39 cellular contexts compared by ENCODE assay signal in the genomic region with DNA sequence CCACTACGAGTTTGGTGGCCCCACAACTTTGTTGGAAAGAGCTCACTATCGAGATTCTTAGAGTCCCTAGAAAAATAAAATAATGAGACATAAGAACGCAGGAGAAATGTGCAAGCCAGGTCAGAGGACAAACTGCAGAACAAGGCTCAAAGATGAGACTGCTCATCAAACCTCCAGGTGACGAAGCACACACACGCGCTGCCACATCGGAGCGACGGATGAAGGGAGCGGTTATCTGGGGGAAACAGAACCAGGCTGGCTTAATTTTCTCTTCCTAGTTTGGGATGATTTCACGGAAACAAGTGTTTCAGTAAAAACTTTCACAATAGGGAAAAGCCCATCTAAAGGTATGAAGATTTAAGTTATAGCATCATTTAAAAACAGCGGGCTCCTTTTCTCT.
"Had no signal": no experiment of that assay in that cellular context is flagged by ENCODE, and none has a peak within 500 bp of the region (broad histone marks: within the 10 kb centered on the region; RNA-seq: fewer than 3 reads in every experiment).

No MANE protein-coding gene starts in this region.

- H3K27me3 ChIP-seq: adrenal gland, ascending aorta, body of pancreas, brain microvascular endothelial cell, breast epithelium, cardiac muscle cell had no signal

- H3K36me3 ChIP-seq: ascending aorta, brain microvascular endothelial cell, breast epithelium, cardiac muscle cell had no signal

- H3K4me1 ChIP-seq: adrenal gland, ascending aorta, body of pancreas, breast epithelium had no signal

- H3K27ac Mint-ChIP-seq: activated naive CD4-positive, alpha-beta T cell treated with anti-CD3 and anti-CD28 coated beads for 36 hours; activated naive CD4-positive, alpha-beta T cell treated with anti-CD3 and anti-CD28 coated beads, Interleukin-2, amount 10 ng/mL, durations not matched to agents 7 days and 5 days; activated naive CD4-positive, alpha-beta T cell treated with anti-CD3 and anti-CD28 coated beads, Interleukin-2, amount 50 U/mL, for 24 hours; activated naive CD4-positive, alpha-beta T cell treated with anti-CD3 and anti-CD28 coated beads, Interleukin-2, amount 50 U/mL, for 72 hours; activated naive CD8-positive, alpha-beta T cell; activated naive CD8-positive, alpha-beta T cell treated with anti-CD3 and anti-CD28 coated beads for 36 hours; activated naive CD8-positive, alpha-beta T cell treated with anti-CD3 and anti-CD28 coated beads, Interleukin-2, amount 10 ng/mL, durations not matched to agents 7 days and 5 days; activated naive CD8-positive, alpha-beta T cell treated with anti-CD3 and anti-CD28 coated beads, Interleukin-2, amount 50 U/mL, for 24 hours; activated T-cell treated with anti-CD3 and anti-CD28 coated beads, Interleukin-2, amount 50 U/mL, for 72 hours; activated T-helper 1 cell treated with anti-CD3 and anti-CD28 coated beads, Interleukin-12 subunit alpha, Interleukin-12 subunit beta, Interleukin-2, Interleukin-4 antibody, amounts not matched to agents 30 ng/mL and 10 ng/mL and 1 ng/mL, durations not matched to agents 14 hours and 24 hours and 36 hours; activated T-helper 17 cell treated with anti-CD3 and anti-CD28 coated beads, Interleukin-2, amount 50 U/mL, for 72 hours; activated T-helper 2 cell treated with anti-CD3 and anti-CD28 coated beads, Interferon-gamma antibody, Interleukin-2, Interleukin-4, amounts not matched to agents 10 μg/mL and 5 μg/mL and 100 μg/mL, durations not matched to agents 14 hours and 24 hours and 36 hours; brain had no signal

- ATAC-seq: activated naive CD4-positive, alpha-beta T cell treated with anti-CD3 and anti-CD28 coated beads, Interleukin-2, amount 50 U/mL, for 72 hours; activated naive CD8-positive, alpha-beta T cell treated with anti-CD3 and anti-CD28 coated beads, Interleukin-2, amount 50 U/mL, for 24 hours; activated T-cell treated with anti-CD3 and anti-CD28 coated beads, Interleukin-2, amount 50 U/mL, for 4 hours; activated T-cell treated with anti-CD3 and anti-CD28 coated beads, Interleukin-2, amount 50 U/mL, for 72 hours; activated T-helper 17 cell treated with anti-CD3 and anti-CD28 coated beads, Interleukin-2, amount 50 U/mL, for 72 hours; body of pancreas had no signal

- H3K4me3 ChIP-seq: adrenal gland, ascending aorta, body of pancreas, breast epithelium, cardiac muscle cell had no signal

- H3K4me3 Mint-ChIP-seq: activated naive CD4-positive, alpha-beta T cell treated with anti-CD3 and anti-CD28 coated beads for 36 hours; activated naive CD4-positive, alpha-beta T cell treated with anti-CD3 and anti-CD28 coated beads, Interleukin-2, amount 10 ng/mL, durations not matched to agents 7 days and 5 days; activated naive CD4-positive, alpha-beta T cell treated with anti-CD3 and anti-CD28 coated beads, Interleukin-2, amount 50 U/mL, for 24 hours; activated naive CD8-positive, alpha-beta T cell; activated naive CD8-positive, alpha-beta T cell treated with anti-CD3 and anti-CD28 coated beads for 36 hours; activated naive CD8-positive, alpha-beta T cell treated with anti-CD3 and anti-CD28 coated beads, Interleukin-2, amount 10 ng/mL, durations not matched to agents 7 days and 5 days; activated naive CD8-positive, alpha-beta T cell treated with anti-CD3 and anti-CD28 coated beads, Interleukin-2, amount 50 U/mL, for 24 hours; activated T-cell treated with anti-CD3 and anti-CD28 coated beads, Interleukin-2, amount 50 U/mL, for 4 hours; activated T-cell treated with anti-CD3 and anti-CD28 coated beads, Interleukin-2, amount 50 U/mL, for 72 hours; activated T-helper 1 cell treated with anti-CD3 and anti-CD28 coated beads, Interleukin-12 subunit alpha, Interleukin-12 subunit beta, Interleukin-2, Interleukin-4 antibody, amounts not matched to agents 30 ng/mL and 10 ng/mL and 1 ng/mL, durations not matched to agents 14 hours and 24 hours and 36 hours; activated T-helper 17 cell treated with anti-CD3 and anti-CD28 coated beads, Interleukin-2, amount 50 U/mL, for 72 hours; brain; central memory CD8-positive, alpha-beta T cell had no signal

- H3K27me3 Mint-ChIP-seq: activated naive CD4-positive, alpha-beta T cell treated with anti-CD3 and anti-CD28 coated beads, Interleukin-2, amount 10 ng/mL, durations not matched to agents 7 days and 5 days; activated naive CD4-positive, alpha-beta T cell treated with anti-CD3 and anti-CD28 coated beads, Interleukin-2, amount 50 U/mL, for 24 hours; activated naive CD8-positive, alpha-beta T cell; activated naive CD8-positive, alpha-beta T cell treated with anti-CD3 and anti-CD28 coated beads for 36 hours; activated naive CD8-positive, alpha-beta T cell treated with anti-CD3 and anti-CD28 coated beads, Interleukin-2, amount 10 ng/mL, durations not matched to agents 7 days and 5 days; activated naive CD8-positive, alpha-beta T cell treated with anti-CD3 and anti-CD28 coated beads, Interleukin-2, amount 50 U/mL, for 24 hours; activated T-helper 17 cell treated with anti-CD3 and anti-CD28 coated beads, Interleukin-2, amount 50 U/mL, for 72 hours; brain; central memory CD8-positive, alpha-beta T cell had no signal

- H3K9me3 ChIP-seq: adrenal gland, ascending aorta, body of pancreas, breast epithelium had no signal

- DNase-seq: activated effector memory CD4-positive, alpha-beta T cell treated with anti-CD3 and anti-CD28 coated beads, Interleukin-2, amount 50 U/mL, for 16 hours; activated effector memory CD4-positive, alpha-beta T cell treated with Interleukin-2 at 50 U/mL for 16 hours; activated gamma-delta T cell; activated gamma-delta T cell treated with Interleukin-2 at 50 U/mL for 16 hours; activated naive CD4-positive, alpha-beta T cell; activated naive CD4-positive, alpha-beta T cell treated with anti-CD3 and anti-CD28 coated beads for 36 hours; activated naive CD4-positive, alpha-beta T cell treated with anti-CD3 and anti-CD28 coated beads, Interleukin-2, amount 10 ng/mL, durations not matched to agents 7 days and 5 days; activated naive CD4-positive, alpha-beta T cell treated with anti-CD3 and anti-CD28 coated beads, Interleukin-2, amount 50 U/mL, for 16 hours; activated naive CD4-positive, alpha-beta T cell treated with Interleukin-2 at 50 U/mL for 16 hours; activated naive CD8-positive, alpha-beta T cell treated with anti-CD3 and anti-CD28 coated beads for 36 hours; activated naive CD8-positive, alpha-beta T cell treated with anti-CD3 and anti-CD28 coated beads, Interleukin-2, amount 10 ng/mL, durations not matched to agents 7 days and 5 days; activated naive CD8-positive, alpha-beta T cell treated with anti-CD3 and anti-CD28 coated beads, Interleukin-2, amount 50 U/mL, for 24 hours; activated T-cell treated with anti-CD3 and anti-CD28 coated beads, Interleukin-2, amount 50 U/mL, for 4 hours; activated T-cell treated with anti-CD3 and anti-CD28 coated beads, Interleukin-2, amount 50 U/mL, for 48 hours; activated T-cell treated with anti-CD3 and anti-CD28 coated beads, Interleukin-2, amount 50 U/mL, for 72 hours; amniotic stem cell; amygdala; anterior cingulate cortex; aorta; body of pancreas; brain microvascular endothelial cell; caudate nucleus; central memory CD4-positive, alpha-beta T cell; cerebellar nuclear complex had no signal

- H3K4me1 Mint-ChIP-seq: brain had no signal

- H3K27ac ChIP-seq: adrenal gland, ascending aorta, body of pancreas, brain microvascular endothelial cell, breast epithelium, cardiac muscle cell had no signal

- FAIRE-seq: astrocyte, bronchial epithelial cell, colon had no signal
